18 cellular contexts compared by ENCODE assay signal in the genomic region with DNA sequence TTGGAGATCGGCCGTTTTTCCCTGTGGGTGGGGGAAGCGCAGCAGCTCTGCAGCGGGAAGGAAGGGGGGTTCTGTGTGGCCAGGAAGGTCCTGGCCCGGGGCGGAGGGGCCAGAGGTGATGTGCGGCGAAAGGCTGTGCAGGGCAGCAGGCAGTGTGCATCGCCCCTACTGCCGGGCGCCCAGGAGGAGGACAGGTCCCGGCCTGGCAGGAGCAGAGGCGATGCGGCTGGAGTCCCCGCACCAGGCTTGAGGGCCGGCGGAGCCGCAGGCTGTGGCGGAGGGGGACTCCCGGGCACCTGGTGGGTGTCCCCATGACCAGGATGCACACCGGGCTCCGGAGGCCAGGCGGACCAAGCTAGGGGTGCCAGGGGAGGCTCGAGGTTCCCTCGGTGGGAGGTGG. TPM values are rescaled to one million over a fixed set of nuclear protein-coding genes. Genes with fewer than 3 reads are reported as not detected.
"Had no signal": no experiment of that assay in that cellular context is flagged by ENCODE, and none has a peak within 500 bp of the region (broad histone marks: within the 10 kb centered on the region; RNA-seq: fewer than 3 reads in every experiment).

No MANE protein-coding gene starts in this region.

RNA-seq across cellular contexts. Expression of gene POTEB3, which starts 54.3 kb away (rescaled TPM):
- total RNA-seq: naive thymus-derived CD8-positive, alpha-beta T cell; natural killer cell treated with Interleukin-12 subunit alpha and Interleukin-12 subunit beta and Interleukin-15 and Interleukin-18, amount 100 ng/mL, for 72 hours; neural crest cell; omental fat pad; osteocyte; pancreas; posterior vena cava; pulmonary artery endothelial cell; right atrium auricular region; right lobe of liver; smooth muscle cell; stomach; subcutaneous adipose tissue; temporal lobe; thoracic aorta; tibial nerve; upper lobe of left lung; urinary bladder had no signal
- polyA plus RNA-seq: naive thymus-derived CD8-positive, alpha-beta T cell; pancreas; smooth muscle cell; stomach; urinary bladder had no signal
